ENCODE assay signal across 1 cellular context in the genomic region with DNA sequence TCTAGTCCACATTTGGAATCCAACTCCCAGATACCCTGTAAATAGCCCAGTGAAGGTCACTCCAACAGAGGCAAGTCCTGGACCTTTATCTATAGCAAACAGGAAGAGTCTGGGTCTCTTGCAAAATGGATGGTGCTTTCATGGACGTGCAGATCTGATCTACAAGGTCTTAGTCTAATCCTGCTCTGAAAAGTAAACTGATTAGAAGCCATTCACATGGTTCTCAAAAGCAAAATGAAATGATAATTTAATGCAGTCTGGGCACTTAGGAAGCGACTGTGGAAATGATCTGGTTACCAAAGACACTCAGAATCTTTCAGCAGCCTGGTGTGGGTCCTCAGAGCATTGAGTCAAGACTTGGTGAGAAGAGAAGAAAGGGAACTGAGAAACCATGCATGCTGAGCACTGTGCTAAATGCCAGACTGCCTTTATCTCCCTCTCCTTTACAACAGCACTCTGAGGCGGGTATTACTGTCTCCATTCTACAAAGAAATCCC.
TF ChIP-seq lines count a peak whose summit lies in the region.

No MANE protein-coding gene starts in this region.

TF ChIP-seq in GM12878, 131 proteins besides CTCF, POLR2A, EP300 and RAD21 (continued from another document):
- TF ChIP-seq, protein P1, sequence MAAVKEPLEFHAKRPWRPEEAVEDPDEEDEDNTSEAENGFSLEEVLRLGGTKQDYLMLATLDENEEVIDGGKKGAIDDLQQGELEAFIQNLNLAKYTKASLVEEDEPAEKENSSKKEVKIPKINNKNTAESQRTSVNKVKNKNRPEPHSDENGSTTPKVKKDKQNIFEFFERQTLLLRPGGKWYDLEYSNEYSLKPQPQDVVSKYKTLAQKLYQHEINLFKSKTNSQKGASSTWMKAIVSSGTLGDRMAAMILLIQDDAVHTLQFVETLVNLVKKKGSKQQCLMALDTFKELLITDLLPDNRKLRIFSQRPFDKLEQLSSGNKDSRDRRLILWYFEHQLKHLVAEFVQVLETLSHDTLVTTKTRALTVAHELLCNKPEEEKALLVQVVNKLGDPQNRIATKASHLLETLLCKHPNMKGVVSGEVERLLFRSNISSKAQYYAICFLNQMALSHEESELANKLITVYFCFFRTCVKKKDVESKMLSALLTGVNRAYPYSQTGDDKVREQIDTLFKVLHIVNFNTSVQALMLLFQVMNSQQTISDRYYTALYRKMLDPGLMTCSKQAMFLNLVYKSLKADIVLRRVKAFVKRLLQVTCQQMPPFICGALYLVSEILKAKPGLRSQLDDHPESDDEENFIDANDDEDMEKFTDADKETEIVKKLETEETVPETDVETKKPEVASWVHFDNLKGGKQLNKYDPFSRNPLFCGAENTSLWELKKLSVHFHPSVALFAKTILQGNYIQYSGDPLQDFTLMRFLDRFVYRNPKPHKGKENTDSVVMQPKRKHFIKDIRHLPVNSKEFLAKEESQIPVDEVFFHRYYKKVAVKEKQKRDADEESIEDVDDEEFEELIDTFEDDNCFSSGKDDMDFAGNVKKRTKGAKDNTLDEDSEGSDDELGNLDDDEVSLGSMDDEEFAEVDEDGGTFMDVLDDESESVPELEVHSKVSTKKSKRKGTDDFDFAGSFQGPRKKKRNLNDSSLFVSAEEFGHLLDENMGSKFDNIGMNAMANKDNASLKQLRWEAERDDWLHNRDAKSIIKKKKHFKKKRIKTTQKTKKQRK (IDR thresholded peaks at IDR 0.05; ENCODE audit: low read depth, low read length) = no peak
- TF ChIP-seq NR2C2 (IDR thresholded peaks at IDR 0.05; ENCODE audit: borderline replicate concordance, control insufficient read depth, insufficient read length, low read depth) (no peak), SUZ12 (IDR thresholded peaks at IDR 0.05; ENCODE audit: unreplicated experiment) (no peak), SPI1 (IDR thresholded peaks at IDR 0.05; ENCODE audit: borderline replicate concordance, insufficient read depth, low read depth, low read length) (peak; percentile 84), IRF4 (IDR thresholded peaks at IDR 0.05; ENCODE audit: low read depth, low read length) (no peak)
